ENCODE assay signal across 30 cellular contexts in genomic region chr18:44075038-44075437, GRCh38.
"Had no signal": no experiment of that assay in that cellular context is flagged by ENCODE, and none has a peak within 500 bp of the region (broad histone marks: within the 10 kb centered on the region; RNA-seq: fewer than 3 reads in every experiment).

No MANE protein-coding gene starts in this region.

- H3K9me3 ChIP-seq: neutrophil, pancreas, prostate gland, spleen, suprapubic skin, testis, tibial artery, transverse colon, upper lobe of right lung, uterus had no signal

- H3K4me1 ChIP-seq: pancreas, prostate gland, spleen, suprapubic skin, transverse colon, upper lobe of right lung, uterus had no signal

- DNase-seq: naive thymus-derived CD8-positive, alpha-beta T cell; nephron progenitor cell; nucleus accumbens; pancreas; right cardiac atrium; spleen; stimulated activated CD4-positive, alpha-beta T cell treated with anti-CD3 and anti-CD28 coated beads, Interleukin-12 subunit alpha, Interleukin-12 subunit beta, amount 100 ng/mL, for 4 hours; stimulated activated CD4-positive, alpha-beta T cell treated with anti-CD3 and anti-CD28 coated beads, Interleukin-1b, Interleukin-23, amount 100 ng/mL, for 48 hours; stimulated activated CD4-positive, alpha-beta T cell treated with anti-CD3 and anti-CD28 coated beads, Interleukin-4, amount 100 ng/mL, for 1 hour; stimulated activated CD4-positive, alpha-beta T cell treated with anti-CD3 and anti-CD28 coated beads, Interleukin-4, amount 100 ng/mL, for 4 hours; stimulated activated CD8-positive, alpha-beta memory T cell treated with anti-CD3 and anti-CD28 coated beads, Interleukin-4, amount 100 ng/mL, for 48 hours; stimulated activated naive CD4-positive, alpha-beta T cell; stimulated activated naive CD8-positive, alpha-beta T cell treated with anti-CD3 and anti-CD28 coated beads, Interleukin-15, amount 100 ng/mL, for 72 hours; stimulated activated naive CD8-positive, alpha-beta T cell treated with anti-CD3 and anti-CD28 coated beads, Interleukin-15, Interleukin-2, amounts not matched to agents 100 U/mL and 50 U/mL, for 24 hours; substantia nigra; testis; tibial artery; transverse colon; upper lobe of right lung; uterus had no signal

- H3K27me3 ChIP-seq: neutrophil, pancreas, spleen, suprapubic skin, testis, tibial artery, transverse colon, upper lobe of right lung, uterus had no signal

- H3K27me3 Mint-ChIP-seq: naive thymus-derived CD8-positive, alpha-beta T cell; stimulated activated memory B cell treated with anti-CD40 and anti-IgM and Interleukin-4, amounts not matched to agents 10 μg/mL and 1 μg/mL and 100 μg/mL, for 72 hours; stimulated activated naive CD8-positive, alpha-beta T cell treated with anti-CD3 and anti-CD28 coated beads, Interleukin-15, amount 100 ng/mL, for 72 hours; type B pancreatic cell had no signal

- H3K36me3 ChIP-seq: neutrophil, pancreas, prostate gland, spleen, suprapubic skin, tibial artery, transverse colon, upper lobe of right lung, uterus had no signal

- ATAC-seq: naive thymus-derived CD8-positive, alpha-beta T cell; natural killer cell treated with Interleukin-12 subunit alpha and Interleukin-12 subunit beta and Interleukin-15 and Interleukin-18, amount 100 ng/mL, for 72 hours; pancreas; right cardiac atrium; sciatic nerve; stimulated activated memory B cell treated with anti-CD40 and anti-IgM and Interleukin-4, amounts not matched to agents 10 μg/mL and 1 μg/mL and 100 μg/mL, for 72 hours; stimulated activated naive CD8-positive, alpha-beta T cell treated with anti-CD3 and anti-CD28 coated beads, Interleukin-15, amount 100 ng/mL, for 72 hours; stimulated activated naive CD8-positive, alpha-beta T cell treated with anti-CD3 and anti-CD28 coated beads, Interleukin-15, Interleukin-2, amounts not matched to agents 100 U/mL and 50 U/mL, for 24 hours; upper lobe of right lung had no signal

- H3K4me3 ChIP-seq: pancreas, prostate gland, skin epidermis, smooth muscle cell, spleen, suprapubic skin, testis, tibial artery, transverse colon, upper lobe of right lung, uterus had no signal

- H3K36me3 Mint-ChIP-seq: naive thymus-derived CD8-positive, alpha-beta T cell; natural killer cell treated with Interleukin-12 subunit alpha and Interleukin-12 subunit beta and Interleukin-15 and Interleukin-18, amount 100 ng/mL, for 72 hours; stimulated activated memory B cell treated with anti-CD40 and anti-IgM and Interleukin-4, amounts not matched to agents 10 μg/mL and 1 μg/mL and 100 μg/mL, for 72 hours; type B pancreatic cell had no signal

- H3K27ac ChIP-seq: neutrophil, pancreas, prostate gland, skin epidermis, spleen, suprapubic skin, testis, tibial artery, transverse colon, upper lobe of right lung, uterus had no signal

- H3K4me2 ChIP-seq: smooth muscle cell had no signal

- H3K27ac Mint-ChIP-seq: naive thymus-derived CD8-positive, alpha-beta T cell; natural killer cell treated with Interleukin-12 subunit alpha and Interleukin-12 subunit beta and Interleukin-15 and Interleukin-18, amount 100 ng/mL, for 72 hours; nephron progenitor cell; stimulated activated memory B cell treated with anti-CD40 and anti-IgM and Interleukin-4, amounts not matched to agents 10 μg/mL and 1 μg/mL and 100 μg/mL, for 72 hours; stimulated activated naive CD8-positive, alpha-beta T cell treated with anti-CD3 and anti-CD28 coated beads, Interleukin-15, amount 100 ng/mL, for 72 hours; type B pancreatic cell had no signal

- H3K4me1 Mint-ChIP-seq: naive thymus-derived CD8-positive, alpha-beta T cell; nephron progenitor cell; stimulated activated memory B cell treated with anti-CD40 and anti-IgM and Interleukin-4, amounts not matched to agents 10 μg/mL and 1 μg/mL and 100 μg/mL, for 72 hours; stimulated activated naive CD8-positive, alpha-beta T cell treated with anti-CD3 and anti-CD28 coated beads, Interleukin-15, amount 100 ng/mL, for 72 hours had no signal

- H3K9me3 Mint-ChIP-seq: naive thymus-derived CD8-positive, alpha-beta T cell; natural killer cell treated with Interleukin-12 subunit alpha and Interleukin-12 subunit beta and Interleukin-15 and Interleukin-18, amount 100 ng/mL, for 72 hours; nephron progenitor cell; stimulated activated memory B cell treated with anti-CD40 and anti-IgM and Interleukin-4, amounts not matched to agents 10 μg/mL and 1 μg/mL and 100 μg/mL, for 72 hours; stimulated activated naive CD8-positive, alpha-beta T cell treated with anti-CD3 and anti-CD28 coated beads, Interleukin-15, amount 100 ng/mL, for 72 hours; type B pancreatic cell had no signal

- H3K4me3 Mint-ChIP-seq: naive thymus-derived CD8-positive, alpha-beta T cell; natural killer cell treated with Interleukin-12 subunit alpha and Interleukin-12 subunit beta and Interleukin-15 and Interleukin-18, amount 100 ng/mL, for 72 hours; nephron progenitor cell; neural crest cell; stimulated activated memory B cell treated with anti-CD40 and anti-IgM and Interleukin-4, amounts not matched to agents 10 μg/mL and 1 μg/mL and 100 μg/mL, for 72 hours; stimulated activated naive CD8-positive, alpha-beta T cell treated with anti-CD3 and anti-CD28 coated beads, Interleukin-15, amount 100 ng/mL, for 72 hours; type B pancreatic cell had no signal
